18 cellular contexts compared by ENCODE assay signal in genomic region chr21:44619886-44620285, GRCh38. TPM values are rescaled to one million over a fixed set of nuclear protein-coding genes. Genes with fewer than 3 reads are reported as not detected.
A peak's percentile ranks its signal among the peaks of the same experiment; 100 is the strongest.
DNase-seq lines count a peak whose midpoint lies in the region; ATAC-seq lines count a peak whose summit lies in the region.
"Had no signal": no experiment of that assay in that cellular context is flagged by ENCODE, and none has a peak within 500 bp of the region (broad histone marks: within the 10 kb centered on the region; RNA-seq: fewer than 3 reads in every experiment).

No MANE protein-coding gene starts in this region.

- H3K4me1 ChIP-seq in CD4-positive, CD25-positive, alpha-beta regulatory T cell (ENCODE audit: control insufficient read depth, insufficient read depth, low read length, poor library complexity, severe bottlenecking): peaks cover 24% of the 10 kb centered on the region
- H3K4me1 ChIP-seq: BE2C had no signal

- H3K9me3 ChIP-seq in CD4-positive, CD25-positive, alpha-beta regulatory T cell (ENCODE audit: control insufficient read depth in 2 of 2, low read length in 2 of 2): peaks cover 25 to 28% of the 10 kb centered on the region in 2 experiments
- H3K9me3 ChIP-seq in T-helper 17 cell (ENCODE audit: control insufficient read depth, low read length, poor library complexity, severe bottlenecking): peaks cover 4% of the 10 kb centered on the region
- H3K9me3 ChIP-seq: BE2C had no signal

- intact Hi-C loops in activated CD4-positive, alpha-beta T cell treated with anti-CD3 and anti-CD28 coated beads for 36 hours (cut with DNase I, micrococcal nuclease): loop anchor here (5.0 kb wide), 2 partner anchors 32 to 73 kb away; partner anchors contain the start of gene KRTAP12-4 (in 1 of the 2)

- H3K27ac ChIP-seq in CD4-positive, CD25-positive, alpha-beta regulatory T cell (ENCODE audit: insufficient read depth, low read length, poor library complexity, severe bottlenecking): no peak overlapping the region
- H3K27ac ChIP-seq: GM23248 had no signal

- no peak overlapping the region for H3K4me3 Mint-ChIP-seq in activated CD4-positive, alpha-beta T cell treated with anti-CD3 and anti-CD28 coated beads for 36 hours
- peak overlapping the region in 2 of 4 donors; percentile 29 to 31 for H3K4me3 Mint-ChIP-seq in CD4-positive, CD25-positive, alpha-beta regulatory T cell
- H3K4me3 Mint-ChIP-seq in T-helper 17 cell (no peak overlapping the region), immature natural killer cell (peak overlapping the region in 4 of 5 donors; percentile 13 to 70 (median 35))

- H3K9me3 Mint-ChIP-seq in activated CD4-positive, alpha-beta T cell treated with anti-CD3 and anti-CD28 coated beads for 36 hours (ENCODE audit: low read depth): peaks cover 45% of the 10 kb centered on the region
- H3K9me3 Mint-ChIP-seq in CD4-positive, CD25-positive, alpha-beta regulatory T cell: peaks cover 5 to 45% (median 30%) of the 10 kb centered on the region in 7 donors
- peaks cover 21 to 43% (median 36%) of the 10 kb centered on the region in 6 donors for H3K9me3 Mint-ChIP-seq in immature natural killer cell

- H3K4me3 ChIP-seq in CD4-positive, CD25-positive, alpha-beta regulatory T cell (ENCODE audit: low read depth, low read length): no peak overlapping the region
- H3K4me3 ChIP-seq: GM23248 had no signal

- peaks cover 22% of the 10 kb centered on the region for H3K36me3 Mint-ChIP-seq in activated CD4-positive, alpha-beta T cell treated with anti-CD3 and anti-CD28 coated beads for 36 hours (ENCODE audit: low read depth)
- peaks cover 20% of the 10 kb centered on the region for H3K36me3 Mint-ChIP-seq in CD4-positive, CD25-positive, alpha-beta regulatory T cell
- H3K36me3 Mint-ChIP-seq in T-helper 17 cell (ENCODE audit: low read depth) (peaks cover 10% of the 10 kb centered on the region), immature natural killer cell (peaks cover 24 to 40% (median 31%) of the 10 kb centered on the region in 3 donors)

- H3K4me1 Mint-ChIP-seq in activated CD4-positive, alpha-beta T cell treated with anti-CD3 and anti-CD28 coated beads for 36 hours: peaks cover 45% of the 10 kb centered on the region
- peaks cover 20 to 50% (median 22%) of the 10 kb centered on the region in 4 donors for H3K4me1 Mint-ChIP-seq in CD4-positive, CD25-positive, alpha-beta regulatory T cell
- H3K4me1 Mint-ChIP-seq in T-helper 17 cell (peaks cover 23% of the 10 kb centered on the region), immature natural killer cell (peaks cover 42 to 50% of the 10 kb centered on the region in 2 donors)

- H3K36me3 ChIP-seq in CD4-positive, CD25-positive, alpha-beta regulatory T cell (ENCODE audit: control insufficient read depth, insufficient read depth, low read length): no peaks in the 10 kb centered on the region
- H3K36me3 ChIP-seq: BE2C had no signal

- no peak for ATAC-seq in activated CD4-positive, alpha-beta T cell treated with anti-CD3 and anti-CD28 coated beads for 36 hours
- ATAC-seq in CD4-positive, CD25-positive, alpha-beta regulatory T cell (ENCODE audit: low read depth in 2 of 2): no peak
- no peak for ATAC-seq in T-helper 17 cell
- ATAC-seq in HG03442 (IDR thresholded peaks at IDR 0.05; ENCODE audit: unreplicated experiment): no peak

- no peak for DNase-seq in activated CD4-positive, alpha-beta T cell treated with anti-CD3 and anti-CD28 coated beads for 36 hours
- DNase-seq in activated CD4-positive, alpha-beta T cell treated with anti-CD3 and anti-CD28 coated beads for 48 hours: no peak
- DNase-seq in CD4-positive, CD25-positive, alpha-beta regulatory T cell: no peak
- DNase-seq in T-helper 17 cell (no peak), immature natural killer cell (no peak), hepatic stellate cell (ENCODE audit: low spot score) (no peak), NCI-H187 (lab: John Stamatoyannopoulos, UW) (no peak)
- DNase-seq: 8988T, BE2C, DMS 273 treated with DMSO at 0.1 percent for 48 hours, GF-D8, GM23248, KG1, NCI-H1417 treated with DMSO at 0.1 percent for 48 hours, NCI-H2081, NCI-H510A treated with DMSO at 0.1 percent for 48 hours, NCI-H82 had no signal

- H3K27me3 Mint-ChIP-seq in activated CD4-positive, alpha-beta T cell treated with anti-CD3 and anti-CD28 coated beads for 36 hours: no peaks in the 10 kb centered on the region
- peaks cover 3% of the 10 kb centered on the region for H3K27me3 Mint-ChIP-seq in CD4-positive, CD25-positive, alpha-beta regulatory T cell
- no peaks in the 10 kb centered on the region for H3K27me3 Mint-ChIP-seq in T-helper 17 cell
- H3K27me3 Mint-ChIP-seq in immature natural killer cell (ENCODE audit: low read depth in 3 of 3): peaks cover 2 to 8% (median 6%) of the 10 kb centered on the region in 3 donors

- POLR2A ChIA-PET in activated CD4-positive, alpha-beta T cell treated with anti-CD3 and anti-CD28 coated beads for 36 hours (lab: Charles Lee): no interaction called here

- CTCF ChIA-PET in activated CD4-positive, alpha-beta T cell treated with anti-CD3 and anti-CD28 coated beads for 36 hours (lab: Charles Lee): interaction anchor here (0.5 kb wide), 1 partner anchor 820 kb away, joined by 3 read pairs; no protein-coding TSS in a partner anchor

- H3K27ac Mint-ChIP-seq in activated CD4-positive, alpha-beta T cell treated with anti-CD3 and anti-CD28 coated beads for 36 hours: peak overlapping the region; percentile 14
- H3K27ac Mint-ChIP-seq in CD4-positive, CD25-positive, alpha-beta regulatory T cell: peak overlapping the region in 2 of 3 donors; percentile 44 to 81
- peak overlapping the region; percentile 93 for H3K27ac Mint-ChIP-seq in T-helper 17 cell
- H3K27ac Mint-ChIP-seq in immature natural killer cell: peak overlapping the region; percentile 77 to 95 (median 94)

- no peaks in the 10 kb centered on the region for H3K27me3 ChIP-seq in CD4-positive, CD25-positive, alpha-beta regulatory T cell (ENCODE audit: control insufficient read depth, insufficient read depth, low read length)

RNA-seq across cellular contexts. Expression of gene KRTAP10-9, which starts 7.0 kb away (rescaled TPM):
- not detected for total RNA-seq in activated CD4-positive, alpha-beta T cell treated with anti-CD3 and anti-CD28 coated beads for 36 hours
- not detected for total RNA-seq in CD4-positive, CD25-positive, alpha-beta regulatory T cell
- polyA plus RNA-seq in CD4-positive, CD25-positive, alpha-beta regulatory T cell: not detected
- not detected for total RNA-seq in T-helper 17 cell
- polyA plus RNA-seq in immature natural killer cell: not detected
- total RNA-seq: GM23248 had no signal
- polyA plus RNA-seq: GM23248 had no signal

RNA-seq across cellular contexts. Expression of gene KRTAP10-8, which starts 8.0 kb away (rescaled TPM):
- total RNA-seq in activated CD4-positive, alpha-beta T cell treated with anti-CD3 and anti-CD28 coated beads for 36 hours: not detected
- not detected for total RNA-seq in CD4-positive, CD25-positive, alpha-beta regulatory T cell
- not detected for polyA plus RNA-seq in CD4-positive, CD25-positive, alpha-beta regulatory T cell
- total RNA-seq in T-helper 17 cell: not detected
- polyA plus RNA-seq in immature natural killer cell: not detected
- total RNA-seq: GM23248 had no signal
- polyA plus RNA-seq: GM23248 had no signal

RNA-seq across cellular contexts. Expression of gene KRTAP10-10, which starts 17.3 kb away (rescaled TPM):
- total RNA-seq in activated CD4-positive, alpha-beta T cell treated with anti-CD3 and anti-CD28 coated beads for 36 hours: not detected
- total RNA-seq in CD4-positive, CD25-positive, alpha-beta regulatory T cell: not detected
- not detected for polyA plus RNA-seq in CD4-positive, CD25-positive, alpha-beta regulatory T cell
- total RNA-seq in T-helper 17 cell: not detected
- not detected for polyA plus RNA-seq in immature natural killer cell
- total RNA-seq: GM23248 had no signal
- polyA plus RNA-seq: GM23248 had no signal

RNA-seq across cellular contexts. Expression of gene KRTAP10-7, which starts 19.5 kb away (rescaled TPM):
- total RNA-seq in activated CD4-positive, alpha-beta T cell treated with anti-CD3 and anti-CD28 coated beads for 36 hours: not detected
- total RNA-seq in CD4-positive, CD25-positive, alpha-beta regulatory T cell: not detected
- polyA plus RNA-seq in CD4-positive, CD25-positive, alpha-beta regulatory T cell: not detected
- not detected for total RNA-seq in T-helper 17 cell
- not detected for polyA plus RNA-seq in immature natural killer cell
- total RNA-seq: GM23248 had no signal
- polyA plus RNA-seq: GM23248 had no signal

RNA-seq across cellular contexts. Expression of gene KRTAP10-11, which starts 26.3 kb away (rescaled TPM):
- not detected for total RNA-seq in activated CD4-positive, alpha-beta T cell treated with anti-CD3 and anti-CD28 coated beads for 36 hours
- not detected for total RNA-seq in CD4-positive, CD25-positive, alpha-beta regulatory T cell
- polyA plus RNA-seq in CD4-positive, CD25-positive, alpha-beta regulatory T cell: not detected
- total RNA-seq in T-helper 17 cell: not detected
- polyA plus RNA-seq in immature natural killer cell: not detected
- total RNA-seq: GM23248 had no signal
- polyA plus RNA-seq: GM23248 had no signal

Comparison
In these comparisons a context has a peak if more than half of its experiments do, and no peak if none do; other contexts are left out.
1. H3K27ac Mint-ChIP-seq: peak in every context shown above with its lines; median percentile 94 in immature natural killer cell; 93 in T-helper 17 cell; 62 in CD4-positive, CD25-positive, alpha-beta regulatory T cell; 14 in activated CD4-positive, alpha-beta T cell treated with anti-CD3 and anti-CD28 coated beads for 36 hours.
2. H3K4me3 Mint-ChIP-seq: peak in immature natural killer cell (4 of 5); none in activated CD4-positive, alpha-beta T cell treated with anti-CD3 and anti-CD28 coated beads for 36 hours (single experiment) and T-helper 17 cell (single experiment).